In the genomic region with DNA sequence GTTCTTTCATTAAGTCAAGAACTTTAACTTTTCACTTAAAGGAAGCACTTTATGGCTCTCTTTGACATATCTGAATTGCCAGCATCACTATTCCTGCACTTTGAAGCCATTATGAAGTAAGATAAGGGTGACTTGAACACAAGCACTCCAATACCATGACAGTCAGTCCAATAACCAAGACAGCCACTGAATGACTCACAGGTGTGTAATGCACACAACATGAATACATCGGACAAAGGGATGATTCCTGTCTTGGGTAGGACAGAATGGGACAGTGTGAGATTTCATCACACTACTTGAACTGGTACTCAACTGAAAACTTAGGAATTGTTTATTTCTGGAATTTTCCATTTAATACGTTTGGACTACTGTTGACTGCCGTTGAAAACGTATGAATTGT, we compare ENCODE assay signal across 21 cellular contexts.
DNase-seq lines count a peak whose midpoint lies in the region; ATAC-seq, FAIRE-seq and TF ChIP-seq lines count a peak whose summit lies in the region.
"Had no signal": no experiment of that assay in that cellular context is flagged by ENCODE, and none has a peak within 500 bp of the region (broad histone marks: within the 10 kb centered on the region; RNA-seq: fewer than 3 reads in every experiment).

No MANE protein-coding gene starts in this region.

- no peaks in the 10 kb centered on the region for H3K4me1 ChIP-seq in RWPE2 (ENCODE audit: insufficient read depth, poor library complexity, severe bottlenecking)
- H3K4me1 ChIP-seq in smooth muscle cell (ENCODE audit: low read depth) = no peaks in the 10 kb centered on the region
- H3K4me1 ChIP-seq in heart right ventricle = no peaks in the 10 kb centered on the region
- peaks cover 6% of the 10 kb centered on the region for H3K4me1 ChIP-seq in lower lobe of right lung
- H3K4me1 ChIP-seq: Caco-2 had no signal

- H3F3A ChIP-seq in smooth muscle cell (ENCODE audit: low read depth) = no peaks in the 10 kb centered on the region

- intact Hi-C loops in heart right ventricle (cut with DNase I) (no loop called here), lower lobe of right lung (cut with DNase I) (no loop called here)

- H3K9me3 ChIP-seq in RWPE2 (ENCODE audit: severe bottlenecking) = no peaks in the 10 kb centered on the region
- H3K9me3 ChIP-seq in smooth muscle cell (replicated peaks; ENCODE audit: low read depth) = no peaks in the 10 kb centered on the region
- no peaks in the 10 kb centered on the region for H3K9me3 ChIP-seq in heart right ventricle
- H3K9me3 ChIP-seq in lower lobe of right lung = no peaks in the 10 kb centered on the region
- H3K9me3 ChIP-seq: Caco-2 had no signal

- TF ChIP-seq CTCF in RWPE2 (IDR thresholded peaks at IDR 0.05; ENCODE audit: poor library complexity, severe bottlenecking) (no peak), fibroblast of mammary gland (conservative IDR thresholded peaks at IDR 0.05; ENCODE audit: control insufficient read depth, insufficient read depth, low read depth, low read length) (no peak), smooth muscle cell (IDR thresholded peaks at IDR 0.05; ENCODE audit: borderline replicate concordance, insufficient read depth, poor library complexity, severe bottlenecking) (no peak), heart right ventricle (IDR thresholded peaks at IDR 0.05) (no peak), lower lobe of right lung (IDR thresholded peaks at IDR 0.05) (no peak)

- DNase-seq in H54 (ENCODE audit: insufficient read length, low spot score) (no peak), RWPE2 (ENCODE audit: low spot score) (no peak), fibroblast of mammary gland (ENCODE audit: low read depth) (peak; percentile 32), smooth muscle cell (lab: John Stamatoyannopoulos, UW; ENCODE audit: unreplicated experiment) (no peak), heart right ventricle (no peak), lower lobe of right lung (no peak)
- DNase-seq: ACHN; AML-193; Caco-2; CD4-positive, CD25-positive, alpha-beta regulatory T cell; DMS153; H7; NCI-H1048; NCI-H1436 treated with DMSO at 0.1 percent for 48 hours; NCI-H2029 treated with DMSO at 0.1 percent for 48 hours; NCI-H2171 treated with DMSO at 0.1 percent for 48 hours; NCI-H446 treated with DMSO at 0.1 percent for 48 hours; OCI-M1 had no signal

- H3K9ac ChIP-seq in smooth muscle cell (ENCODE audit: low read depth) = no peak overlapping the region

- no peak overlapping the region for H2AFZ ChIP-seq in smooth muscle cell (ENCODE audit: low read depth)

- H3K27ac ChIP-seq in RWPE2 (ENCODE audit: poor library complexity, severe bottlenecking) (no peak overlapping the region), smooth muscle cell (ENCODE audit: low read depth) (peak overlapping the region; percentile 30), heart right ventricle (no peak overlapping the region), lower lobe of right lung (no peak overlapping the region)
- H3K27ac ChIP-seq: HL-60 had no signal

- H3K27me3 ChIP-seq in RWPE2 (ENCODE audit: insufficient read depth, poor library complexity, severe bottlenecking) (no peaks in the 10 kb centered on the region), smooth muscle cell (ENCODE audit: low read depth) (no peaks in the 10 kb centered on the region), heart right ventricle (no peaks in the 10 kb centered on the region), lower lobe of right lung (ENCODE audit: low read depth) (no peaks in the 10 kb centered on the region)

- no peak for TF ChIP-seq POLR2A in H54 (IDR thresholded peaks at IDR 0.05; ENCODE audit: low read depth, low read length)

- no peaks in the 10 kb centered on the region for H4K20me1 ChIP-seq in smooth muscle cell (ENCODE audit: low read depth)

- FAIRE-seq in H54 (lab: Jason Lieb, UNC) = peak; percentile 76
- FAIRE-seq: GM19239 had no signal

- 73% methylated on average over 4 of the region's 4 CpGs for WGBS in smooth muscle cell (ENCODE audit: low lambda C conversion rate)
- 90 to 94% methylated on average over 4 of the region's 4 CpGs for WGBS in heart right ventricle, 2 donors

- ATAC-seq in RWPE2 (ENCODE audit: low read depth) = peak; percentile 46; the same call in 1 of the 3 replicates
- ATAC-seq in heart right ventricle = no peak
- no peak for ATAC-seq in lower lobe of right lung
- ATAC-seq in HG02884 (IDR thresholded peaks at IDR 0.05; ENCODE audit: unreplicated experiment) = no peak

- no peaks in the 10 kb centered on the region for H3K79me2 ChIP-seq in smooth muscle cell (ENCODE audit: low read depth)

- H3K36me3 ChIP-seq in RWPE2 (ENCODE audit: low read depth) (no peaks in the 10 kb centered on the region), smooth muscle cell (ENCODE audit: low read depth) (no peaks in the 10 kb centered on the region), heart right ventricle (no peaks in the 10 kb centered on the region), lower lobe of right lung (no peaks in the 10 kb centered on the region)

- no peak overlapping the region for H3K4me2 ChIP-seq in smooth muscle cell

- H3K4me3 ChIP-seq in RWPE2 (ENCODE audit: severe bottlenecking) (no peak overlapping the region), fibroblast of mammary gland (ENCODE audit: control insufficient read depth, low read depth, low read length) (no peak overlapping the region), smooth muscle cell (no peak overlapping the region), heart right ventricle (no peak overlapping the region), lower lobe of right lung (no peak overlapping the region)
